Comparison of ENCODE assay signal across 8 cellular contexts in the genomic region with DNA sequence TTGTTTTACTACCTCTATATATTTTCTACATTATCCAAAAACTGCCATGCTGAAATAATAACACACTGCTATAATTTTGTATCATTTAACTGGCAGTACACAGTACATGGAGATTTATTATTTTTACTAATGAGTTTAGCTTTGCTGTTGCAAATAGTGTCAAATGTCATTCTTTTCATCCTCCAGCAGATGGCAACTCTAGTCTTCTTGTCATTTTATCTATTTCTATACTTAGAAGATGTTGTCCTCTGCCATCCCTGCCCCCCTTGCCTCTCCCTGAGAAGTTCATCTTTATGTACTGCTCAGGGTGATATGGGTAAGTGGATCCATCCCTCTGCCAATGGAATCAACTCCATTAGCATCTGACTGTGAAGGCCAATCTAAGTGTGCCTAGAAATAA. TPM values are rescaled to one million over a fixed set of nuclear protein-coding genes. Genes with fewer than 3 reads are reported as not detected.
DNase-seq lines count a peak whose midpoint lies in the region; ATAC-seq and TF ChIP-seq lines count a peak whose summit lies in the region.

No MANE protein-coding gene starts in this region.

- H3K4me3 Mint-ChIP-seq in progenitor cell of endocrine pancreas (ENCODE audit: low read depth): no peak overlapping the region
- no peak overlapping the region for H3K4me3 Mint-ChIP-seq in CD4-positive, alpha-beta T cell

- POLR2A ChIA-PET in CD4-positive, alpha-beta T cell (lab: Charles Lee): no interaction called here

- H3K4me3 ChIP-seq in epithelial cell of esophagus (ENCODE audit: low read length): no peak overlapping the region

- H3K27me3 ChIP-seq in CD4-positive, alpha-beta T cell (ENCODE audit: control insufficient read depth, insufficient read depth, low read length): peaks cover 8% of the 10 kb centered on the region

- H3K36me3 Mint-ChIP-seq in progenitor cell of endocrine pancreas (ENCODE audit: insufficient read depth): no peaks in the 10 kb centered on the region
- H3K36me3 Mint-ChIP-seq in CD4-positive, alpha-beta T cell (ENCODE audit: low read depth): no peaks in the 10 kb centered on the region

- no peaks in the 10 kb centered on the region for H3K9me3 ChIP-seq in CD4-positive, alpha-beta T cell (ENCODE audit: control insufficient read depth, low read length)

- DNase-seq in NCI-H524 (lab: John Stamatoyannopoulos, UW): peak; percentile 73 to 83
- DNase-seq in epithelial cell of esophagus (ENCODE audit: low read depth): peak; percentile 55
- no peak for DNase-seq in progenitor cell of endocrine pancreas (ENCODE audit: low spot score, unreplicated experiment)
- no peak for DNase-seq in stimulated activated naive CD4-positive, alpha-beta T cell treated with Interleukin-2 at 50 U/mL for 16 hours (lab: John Stamatoyannopoulos, UW)
- DNase-seq in HPDE6-E6E7 (ENCODE audit: extremely low spot score): no peak
- no peak for DNase-seq in CD4-positive, alpha-beta T cell

- CTCF ChIA-PET in CD4-positive, alpha-beta T cell (lab: Charles Lee): no interaction called here

- no peak overlapping the region for H3K27ac ChIP-seq in CD4-positive, alpha-beta T cell (ENCODE audit: low read depth, low read length)

- ATAC-seq in GM18502 (IDR thresholded peaks at IDR 0.05; ENCODE audit: poor library complexity, unreplicated experiment) (peak; percentile 66), HG02973 (IDR thresholded peaks at IDR 0.05; ENCODE audit: unreplicated experiment) (no peak)
- ATAC-seq in CD4-positive, alpha-beta T cell (ENCODE audit: poor library complexity): no peak

- intact Hi-C loops in CD4-positive, alpha-beta T cell (cut with DNase I, micrococcal nuclease): no loop called here

- peaks cover 15% of the 10 kb centered on the region for H3K27me3 Mint-ChIP-seq in progenitor cell of endocrine pancreas
- peaks cover 8% of the 10 kb centered on the region for H3K27me3 Mint-ChIP-seq in CD4-positive, alpha-beta T cell

- peaks cover 2% of the 10 kb centered on the region for H3K4me1 Mint-ChIP-seq in progenitor cell of endocrine pancreas (ENCODE audit: low read depth)
- H3K4me1 Mint-ChIP-seq in CD4-positive, alpha-beta T cell (ENCODE audit: low read depth): no peaks in the 10 kb centered on the region

- TF ChIP-seq CTCF in epithelial cell of esophagus (IDR thresholded peaks at IDR 0.05; ENCODE audit: insufficient read depth, low read depth, low read length, missing control alignments) (peak; percentile 41), progenitor cell of endocrine pancreas (IDR thresholded peaks at IDR 0.05; ENCODE audit: unreplicated experiment) (peak; percentile 55)
- TF ChIP-seq CTCF in CD4-positive, alpha-beta T cell (IDR thresholded peaks at IDR 0.05): no peak

- no peak overlapping the region for H3K27ac Mint-ChIP-seq in progenitor cell of endocrine pancreas
- no peak overlapping the region for H3K27ac Mint-ChIP-seq in CD4-positive, alpha-beta T cell

- H3K9me3 Mint-ChIP-seq in progenitor cell of endocrine pancreas (ENCODE audit: low read depth): no peaks in the 10 kb centered on the region
- H3K9me3 Mint-ChIP-seq in CD4-positive, alpha-beta T cell: peaks cover 6% of the 10 kb centered on the region

RNA-seq across cellular contexts. Expression of a gene that starts 21.7 kb away (rescaled TPM):
- 1.6 and 1.9 TPM in 2 replicates for total RNA-seq in progenitor cell of endocrine pancreas
- not detected for total RNA-seq in CD4-positive, alpha-beta T cell

Comparison
In these comparisons a context has a peak if more than half of its experiments do, and no peak if none do; other contexts are left out.
1. DNase-seq: peak in NCI-H524 (2 of 2) and epithelial cell of esophagus (single experiment); none in progenitor cell of endocrine pancreas (single experiment), stimulated activated naive CD4-positive, alpha-beta T cell treated with Interleukin-2 at 50 U/mL for 16 hours (single experiment), HPDE6-E6E7 (single experiment) and CD4-positive, alpha-beta T cell (0 of 10).